Comparison of ENCODE assay signal across 30 cellular contexts in the genomic region with DNA sequence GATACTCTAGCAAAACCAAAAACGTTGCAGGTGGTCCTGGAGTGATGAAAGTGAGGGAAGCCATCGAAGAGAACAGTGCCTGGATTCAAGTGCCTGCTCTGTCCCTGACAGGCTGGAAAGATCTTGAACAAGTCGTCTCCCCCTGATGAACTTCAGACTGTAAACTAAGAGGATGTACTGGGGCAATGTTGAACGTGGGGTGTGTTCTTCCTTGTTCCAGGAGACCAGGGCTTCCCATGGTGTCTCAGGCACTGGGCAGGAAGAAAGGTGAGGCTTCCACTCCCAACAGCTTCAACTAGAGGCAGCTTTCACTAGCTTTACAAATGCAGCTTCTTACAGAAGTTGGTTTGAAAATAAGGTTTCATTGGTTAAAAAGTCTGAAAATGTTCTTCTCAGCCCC. TPM values are rescaled to one million over a fixed set of nuclear protein-coding genes. Genes with fewer than 3 reads are reported as not detected.
DNase-seq lines count a peak whose midpoint lies in the region; ATAC-seq, FAIRE-seq and TF ChIP-seq lines count a peak whose summit lies in the region.
"Had no signal": no experiment of that assay in that cellular context is flagged by ENCODE, and none has a peak within 500 bp of the region (broad histone marks: within the 10 kb centered on the region; RNA-seq: fewer than 3 reads in every experiment).

No MANE protein-coding gene starts in this region.

- no peak overlapping the region for H3K23ac ChIP-seq in H1 (ENCODE audit: insufficient read length)

- no peak overlapping the region for H3K4me3 Mint-ChIP-seq in MCF 10A (ENCODE audit: unreplicated experiment)
- H3K4me3 Mint-ChIP-seq: B cell; CD14-positive monocyte; CD8-positive, alpha-beta memory T cell had no signal

- BruUV-seq in mammary epithelial cell (replicated peaks; lab: Mats Ljungman, UMichigan) (no TSS peak), MCF 10A (replicated peaks; lab: Mats Ljungman, UMichigan) (no TSS peak)

- H3K4me1 ChIP-seq in mammary epithelial cell (ENCODE audit: insufficient read depth, low read length) (peaks cover 50% of the 10 kb centered on the region), H1 (replicated peaks in 1 of 4; ENCODE audit: control insufficient read depth in 3 of 4, insufficient read depth in 4 of 4, low read length in 3 of 4) (peaks cover 0 to 3% (median 1%) of the 10 kb centered on the region in 4 experiments; a peak in 2 of 7 replicates), mucosa of descending colon (ENCODE audit: low read depth) (peaks cover 7% of the 10 kb centered on the region)

- no peak overlapping the region for H3K56ac ChIP-seq in H1 (replicated peaks; ENCODE audit: insufficient read length, low read depth, low read length)

- H2BK12ac ChIP-seq in H1 (ENCODE audit: low read depth, low read length): 0 out of 2 replicates have a peak overlapping the region, but pooled peaks have one; percentile 44

- no peak overlapping the region for H3K27ac ChIP-seq in mammary epithelial cell (ENCODE audit: insufficient read depth, low read depth, low read length)
- no peak overlapping the region for H3K27ac ChIP-seq in H1 (ENCODE audit: low read depth, low read length)
- H3K27ac ChIP-seq: 22Rv1, KMS-11, Peyer's patch, SJCRH30 had no signal

- H3K27me3 ChIP-seq in mammary epithelial cell (ENCODE audit: insufficient read depth, low read length) (no peaks in the 10 kb centered on the region), H1 (replicated peaks in 1 of 4; ENCODE audit: control insufficient read depth in 3 of 4, extremely low read depth in 1 of 4, insufficient read depth in 3 of 4, low read length in 3 of 4) (no peaks in the 10 kb centered on the region)
- H3K27me3 ChIP-seq: Peyer's patch, SJCRH30 had no signal

- H4K91ac ChIP-seq in H1 (replicated peaks; ENCODE audit: insufficient read length, low read length): no peak overlapping the region

- H2BK20ac ChIP-seq in H1 (ENCODE audit: low read length): no peak overlapping the region

- WGBS in mammary epithelial cell (ENCODE audit: low coverage, missing lambda C conversion rate): 57% methylated on average over 4 of the region's 4 CpGs
- 74% methylated on average over 4 of the region's 4 CpGs; no CpG with 5 or more reads in 1 of the 2 experiments for WGBS in H1 (ENCODE audit: extremely low coverage in 1 of 2, insufficient coverage in 1 of 2, insufficient read length in 1 of 2, insufficient replicate concordance in 2 of 2, low coverage in 1 of 2, low lambda C conversion rate in 2 of 2, missing lambda C conversion rate in 1 of 2), 2 experiments

- no peak overlapping the region for H3K4me3 ChIP-seq in mammary epithelial cell (replicated peaks in 1 of 3; ENCODE audit: insufficient read depth in 1 of 3, low read depth in 2 of 3, low read length in 3 of 3)
- no peak overlapping the region for H3K4me3 ChIP-seq in H1 (ENCODE audit: extremely low read depth in 1 of 4, insufficient read depth in 2 of 4, low read depth in 3 of 4, low read length in 4 of 4)
- H3K4me3 ChIP-seq in mucosa of descending colon: no peak overlapping the region
- H3K4me3 ChIP-seq: GM12878, Peyer's patch, SJCRH30 had no signal

- no peak overlapping the region for H3K27ac Mint-ChIP-seq in MCF 10A (ENCODE audit: low read depth, unreplicated experiment)
- H3K27ac Mint-ChIP-seq: B cell, CD14-positive monocyte had no signal

- no peak for FAIRE-seq in H1 (lab: Jason Lieb, UNC)
- FAIRE-seq: GM12878, GM19239, H54, HTR-8/SVneo had no signal

- H3K9ac ChIP-seq in mammary epithelial cell (ENCODE audit: insufficient read depth, low read length) (no peak overlapping the region), H1 (replicated peaks in 1 of 4; ENCODE audit: extremely low read depth in 1 of 4, low read depth in 3 of 4, low read length in 3 of 4) (no peak overlapping the region)
- H3K9ac ChIP-seq: KMS-11 had no signal

- no peak overlapping the region for H2BK120ac ChIP-seq in H1 (replicated peaks; ENCODE audit: low read depth, low read length)

- H4K20me1 ChIP-seq in mammary epithelial cell (ENCODE audit: insufficient read depth, low read length): no peaks in the 10 kb centered on the region
- H4K20me1 ChIP-seq in H1 (replicated peaks in 1 of 2; ENCODE audit: control insufficient read depth in 1 of 2, insufficient read depth in 2 of 2, low read length in 2 of 2): no peaks in the 10 kb centered on the region

- H3K4ac ChIP-seq in H1 (replicated peaks; ENCODE audit: insufficient read length, low read depth, low read length): no peak overlapping the region

- TF ChIP-seq EP300 in H1 (IDR thresholded peaks at IDR 0.05; ENCODE audit: borderline replicate concordance in 1 of 2, low read depth in 2 of 2, low read length in 2 of 2): no peak

- H3K4me2 ChIP-seq in mammary epithelial cell (ENCODE audit: insufficient read depth, low read depth, low read length): no peak overlapping the region
- H3K4me2 ChIP-seq in H1 (ENCODE audit: insufficient read depth in 1 of 2, low read depth in 2 of 2, low read length in 2 of 2): no peak overlapping the region
- H3K4me2 ChIP-seq: KMS-11 had no signal

- POLR2A ChIA-PET in MCF 10A (lab: Yijun Ruan, JAX): interaction anchor here (1.3 to 3.8 kb wide), 4 partner anchors 11 to 22 kb away, joined by 4 to 32 read pairs (median 12); no protein-coding TSS in a partner anchor
- POLR2A ChIA-PET in H1 (lab: Charles Lee; ENCODE audit: partially characterized antibody): no interaction called here

- H2BK15ac ChIP-seq in H1 (ENCODE audit: low read length): 0 out of 2 replicates have a peak overlapping the region, but pooled peaks have one; percentile 36

- no peak overlapping the region for H2AK5ac ChIP-seq in H1 (ENCODE audit: low read depth, low read length)

- intact Hi-C loops in mammary epithelial cell (cut with micrococcal nuclease) (no loop called here), MCF 10A (cut with micrococcal nuclease) (no loop called here), mucosa of descending colon (cut with DNase I, micrococcal nuclease) (no loop called here)

- H3K4me1 Mint-ChIP-seq in MCF 10A (ENCODE audit: insufficient read depth, unreplicated experiment): peaks cover 22% of the 10 kb centered on the region
- H3K4me1 Mint-ChIP-seq: CD8-positive, alpha-beta memory T cell had no signal

- dilution Hi-C loops in mammary epithelial cell (cut with HindIII; ENCODE audit: low sequenced_read_pairs): no loop called here

- H2AFZ ChIP-seq in mammary epithelial cell (ENCODE audit: low read depth, low read length): peak overlapping the region; percentile 36
- H2AFZ ChIP-seq in H1 (ENCODE audit: low read length): peak overlapping the region; percentile 72; the same call in 1 of the 2 replicates

- H3K9me3 Mint-ChIP-seq in MCF 10A (ENCODE audit: unreplicated experiment): no peaks in the 10 kb centered on the region
- H3K9me3 Mint-ChIP-seq: CD14-positive monocyte; CD8-positive, alpha-beta memory T cell had no signal

- peaks cover 5% of the 10 kb centered on the region for H3K36me3 Mint-ChIP-seq in MCF 10A (ENCODE audit: insufficient read depth, unreplicated experiment)
- H3K36me3 Mint-ChIP-seq: CD14-positive monocyte; CD8-positive, alpha-beta memory T cell had no signal

- TF ChIP-seq CTCF in mammary epithelial cell (conservative IDR thresholded peaks at IDR 0.05 in 1 of 2, IDR thresholded peaks at IDR 0.05 in 1 of 2; ENCODE audit: extremely low read depth in 1 of 2, insufficient read depth in 1 of 2, low read depth in 1 of 2, low read length in 2 of 2): no peak
- TF ChIP-seq CTCF in MCF 10A (IDR thresholded peaks at IDR 0.05; ENCODE audit: unreplicated experiment): no peak
- TF ChIP-seq CTCF in H1 (IDR thresholded peaks at IDR 0.05; ENCODE audit: control extremely low read depth in 1 of 3, insufficient read depth in 1 of 3, low read depth in 1 of 3, low read length in 3 of 3): no peak
- TF ChIP-seq CTCF in mucosa of descending colon (IDR thresholded peaks at IDR 0.05): no peak

- H3K79me1 ChIP-seq in H1 (ENCODE audit: low read depth, low read length): no peaks in the 10 kb centered on the region

- CTCF ChIA-PET in mammary epithelial cell (lab: Charles Lee; ENCODE audit: low non-redundant PET) (no interaction called here), MCF 10A (lab: Yijun Ruan, JAX) (interaction anchor here (0.8 kb wide), 2 partner anchors 21 to 74 kb away, joined by 3 read pairs; no protein-coding TSS in a partner anchor), H1 (lab: Charles Lee; ENCODE audit: partially characterized antibody) (interaction anchor here (0.6 to 4.5 kb wide), 5 partner anchors 10 to 161 kb away, joined by 3 to 24 read pairs (median 4); no protein-coding TSS in a partner anchor)

- no peak overlapping the region for H3K18ac ChIP-seq in H1 (ENCODE audit: extremely low read depth, low read length)

- in situ Hi-C loops in mammary epithelial cell (cut with MboI; ENCODE audit: low sequenced_read_pairs in 2 of 2): no loop called here

- ATAC-seq in mucosa of descending colon: peak; percentile 98
- ATAC-seq: GM12878, SK-N-SH treated with all-trans-retinoic acid at 6 μM for 48 hours had no signal

- peak overlapping the region; percentile 82 for H2BK5ac ChIP-seq in H1 (ENCODE audit: low read depth, low read length)

- H3K23me2 ChIP-seq in H1 (ENCODE audit: low read depth, low read length): no peaks in the 10 kb centered on the region

- H4K5ac ChIP-seq in H1 (ENCODE audit: insufficient read length, low read depth, low read length): no peak overlapping the region

- H3K79me2 ChIP-seq in mammary epithelial cell (ENCODE audit: insufficient read depth, low read length) (no peaks in the 10 kb centered on the region), H1 (ENCODE audit: control insufficient read depth in 1 of 2, insufficient read depth in 2 of 2, low read length in 2 of 2) (no peaks in the 10 kb centered on the region)

- DNase-seq in mammary epithelial cell (no peak), MCF 10A (ENCODE audit: unreplicated experiment) (no peak), H1 (ENCODE audit: low read depth in 1 of 2, low spot score in 2 of 2) (no peak), mucosa of descending colon (peak in 2 of 3 donors; percentile 31 to 33), NCI-H774 (lab: John Stamatoyannopoulos, UW) (no peak), HUDEP-2 (lab: John Stamatoyannopoulos, UW; ENCODE audit: unreplicated experiment in 76 of 76) (no peak), NCI-H526 (lab: John Stamatoyannopoulos, UW) (no peak), NCI-H128 (lab: John Stamatoyannopoulos, UW; ENCODE audit: unreplicated experiment) (no peak)
- DNase-seq: CD8-positive, alpha-beta memory T cell; DMS 273 treated with DMSO at 0.1 percent for 48 hours; DMS79; EL; GDM1; NCI-H1048; NCI-H1417 treated with DMSO at 0.1 percent for 48 hours; NCI-H1694 treated with DMSO at 0.1 percent for 48 hours; NCI-H2081; NCI-H2171 treated with DMSO at 0.1 percent for 48 hours; NCI-H524 treated with DMSO at 0.1 percent for 48 hours; SJCRH30 had no signal

- no peak for TF ChIP-seq RAD21 in H1 (IDR thresholded peaks at IDR 0.05 in 1 of 2, conservative IDR thresholded peaks at IDR 0.05 in 1 of 2; ENCODE audit: low read depth in 2 of 2, low read length in 2 of 2)

- TF ChIP-seq POLR2A in H1 (IDR thresholded peaks at IDR 0.05; ENCODE audit: control extremely low read depth in 1 of 2, low read depth in 2 of 2, low read length in 2 of 2): no peak

- H4K8ac ChIP-seq in H1 (ENCODE audit: extremely low read depth, insufficient read depth, low read length): no peak overlapping the region

- H3K36me3 ChIP-seq in mammary epithelial cell (ENCODE audit: insufficient read depth, low read length) (no peaks in the 10 kb centered on the region), H1 (ENCODE audit: control insufficient read depth in 2 of 4, insufficient read depth in 4 of 4, low read length in 3 of 4) (no peaks in the 10 kb centered on the region), mucosa of descending colon (ENCODE audit: low read depth) (no peaks in the 10 kb centered on the region)
- H3K36me3 ChIP-seq: Peyer's patch, SJCRH30 had no signal

- H3K14ac ChIP-seq in H1 (ENCODE audit: insufficient read length): no peak overlapping the region

- H3K9me3 ChIP-seq in mammary epithelial cell (replicated peaks; ENCODE audit: insufficient read depth, low read length) (no peaks in the 10 kb centered on the region), H1 (ENCODE audit: insufficient read depth in 2 of 2, low read depth in 1 of 2, low read length in 1 of 2) (no peaks in the 10 kb centered on the region), mucosa of descending colon (no peaks in the 10 kb centered on the region)
- H3K9me3 ChIP-seq: Peyer's patch, SJCRH30 had no signal

- H3K27me3 Mint-ChIP-seq in MCF 10A (ENCODE audit: insufficient read depth, unreplicated experiment): no peaks in the 10 kb centered on the region
- H3K27me3 Mint-ChIP-seq: B cell; CD8-positive, alpha-beta memory T cell had no signal

RNA-seq across cellular contexts. Expression of gene NF1, which starts 21.4 kb away (rescaled TPM):
- total RNA-seq in mammary epithelial cell (10 to 100 TPM; 65.3 to 83.9 TPM), MCF 10A (2022) (58.5 and 60.2 TPM in 2 replicates), mucosa of descending colon (10 to 100 TPM; 51.9 to 67.6 (median 52.4) TPM)
- polyA plus RNA-seq in mammary epithelial cell (27.7 TPM), H1 (2011; rRNA removed) (12.4 and 19.3 TPM in 2 replicates)
- 178 TPM for polyA minus RNA-seq in mammary epithelial cell
- total RNA-seq in H1 (2021; fragmentation: NEBNext Ultra II Directional; extraction: Animal tissue kit (Norgen Biotek cat#: 25700)): 27.5 and 29.6 TPM in 2 replicates
- polyA plus RNA-seq in H1 (2011; cell fraction: cytosol; rRNA removed): 15.7 TPM
- 22.9 TPM for polyA plus RNA-seq in H1 (2011; cell fraction: nucleus; rRNA removed)
- polyA plus RNA-seq in H1 (2012, experiment 1 of 2): 10.0 to 16.9 TPM (median 14.7 TPM) in 4 replicates
- 0.98 TPM for polyA plus RNA-seq in H1 (2012, experiment 2 of 2)
- polyA plus RNA-seq in H1 (2013, experiment 1 of 2): 10.2 TPM
- 10.8 TPM for polyA plus RNA-seq in H1 (2013, experiment 2 of 2)
- polyA minus RNA-seq in H1 (2011; rRNA and poly(A)+ RNA removed): 79.8 and 117 TPM in 2 replicates
- 43.6 TPM for polyA minus RNA-seq in H1 (2011; cell fraction: cytosol; rRNA and poly(A)+ RNA removed)
- 113 TPM for polyA minus RNA-seq in H1 (2011; cell fraction: nucleus; rRNA and poly(A)+ RNA removed)

Comparison
In these comparisons a context has a peak if more than half of its experiments do, and no peak if none do; other contexts are left out.
1. DNase-seq: peak in mucosa of descending colon (2 of 3); none in mammary epithelial cell (single experiment), MCF 10A (single experiment), H1 (0 of 2), NCI-H774 (single experiment), HUDEP-2 (0 of 76), NCI-H526 (0 of 2) and NCI-H128 (single experiment).